15 cellular contexts compared by ENCODE assay signal in genomic region chr2:164205347-164205746, GRCh38.
DNase-seq lines count a peak whose midpoint lies in the region; TF ChIP-seq lines count a peak whose summit lies in the region.
"Had no signal": no experiment of that assay in that cellular context is flagged by ENCODE, and none has a peak within 500 bp of the region (broad histone marks: within the 10 kb centered on the region; RNA-seq: fewer than 3 reads in every experiment).

No MANE protein-coding gene starts in this region.

- H3K18ac ChIP-seq in mesenchymal stem cell (ENCODE audit: low read depth in 1 of 2, low read length in 2 of 2): no peak overlapping the region

- H3K36me3 ChIP-seq in BLaER1 (no peaks in the 10 kb centered on the region), brain microvascular endothelial cell (replicated peaks) (no peaks in the 10 kb centered on the region), mesenchymal stem cell (ENCODE audit: control insufficient read depth in 1 of 2, insufficient read depth in 2 of 2, low read depth in 1 of 2, low read length in 2 of 2) (no peaks in the 10 kb centered on the region), Caco-2 (ENCODE audit: control insufficient read depth, insufficient read depth, low read length) (no peaks in the 10 kb centered on the region), sigmoid colon (no peaks in the 10 kb centered on the region)

- H2BK15ac ChIP-seq in mesenchymal stem cell (ENCODE audit: low read depth, poor library complexity, severe bottlenecking): no peak overlapping the region

- DNase-seq in LHCN-M2 (ENCODE audit: low read depth) (peak; percentile 88), brain microvascular endothelial cell (peak; percentile 68), mesenchymal stem cell (peak; percentile 78), Caco-2 (no peak), sigmoid colon (no peak), 8988T (no peak), NCI-H69 (lab: John Stamatoyannopoulos, UW) (no peak)
- DNase-seq: anterior cingulate cortex; CD8-positive, alpha-beta T cell; NCI-H1417; NCI-H524; posterior cingulate gyrus; stimulated activated CD4-positive, alpha-beta T cell treated with anti-CD3 and anti-CD28 coated beads, Interleukin-4, amount 100 ng/mL, for 4 hours; stimulated activated naive CD8-positive, alpha-beta T cell treated with anti-CD3 and anti-CD28 coated beads, Interleukin-15, Interleukin-2, amounts not matched to agents 100 U/mL and 50 U/mL, for 24 hours had no signal

- H3K9me3 Mint-ChIP-seq in Caco-2 (ENCODE audit: unreplicated experiment): no peaks in the 10 kb centered on the region

- H4K8ac ChIP-seq in mesenchymal stem cell (ENCODE audit: low read length): no peak overlapping the region

- H3K4ac ChIP-seq in mesenchymal stem cell (ENCODE audit: low read depth in 1 of 2, low read length in 2 of 2): no peak overlapping the region

- no peak overlapping the region for H3K27ac Mint-ChIP-seq in Caco-2 (ENCODE audit: unreplicated experiment)
- H3K27ac Mint-ChIP-seq: CD8-positive, alpha-beta T cell had no signal

- no peak overlapping the region for H4K91ac ChIP-seq in mesenchymal stem cell (ENCODE audit: low read length)

- in situ Hi-C loops in brain microvascular endothelial cell (cut with HindIII; ENCODE audit: low pct_ligation_motif_present, low sequenced_read_pairs): no loop called here

- H3K14ac ChIP-seq in mesenchymal stem cell (ENCODE audit: low read length in 2 of 2): no peak overlapping the region

- peak overlapping the region; percentile 44 for H3K4me2 ChIP-seq in BLaER1
- H3K4me2 ChIP-seq in mesenchymal stem cell (ENCODE audit: low read length, poor library complexity, severe bottlenecking): no peak overlapping the region

- peaks cover 22% of the 10 kb centered on the region for H3K4me1 ChIP-seq in BLaER1
- no peaks in the 10 kb centered on the region for H3K4me1 ChIP-seq in mesenchymal stem cell (ENCODE audit: control insufficient read depth, insufficient read depth, low read depth, low read length)
- no peaks in the 10 kb centered on the region for H3K4me1 ChIP-seq in Caco-2
- H3K4me1 ChIP-seq in sigmoid colon: peaks cover 0 to 7% (median 2%) of the 10 kb centered on the region in 4 donors

- H3K4me3 Mint-ChIP-seq in Caco-2 (ENCODE audit: unreplicated experiment): no peak overlapping the region
- H3K4me3 Mint-ChIP-seq: CD8-positive, alpha-beta T cell had no signal

- H3K27ac ChIP-seq in BLaER1 (no peak overlapping the region), brain microvascular endothelial cell (peak overlapping the region; percentile 38), mesenchymal stem cell (ENCODE audit: low read length, poor library complexity, severe bottlenecking) (no peak overlapping the region), sigmoid colon (no peak overlapping the region)

- H2BK12ac ChIP-seq in mesenchymal stem cell (ENCODE audit: low read length in 2 of 2): no peak overlapping the region

- H3K4me3 ChIP-seq in BLaER1 (no peak overlapping the region), brain microvascular endothelial cell (ENCODE audit: low read depth, low read length) (no peak overlapping the region), mesenchymal stem cell (ENCODE audit: insufficient read depth in 1 of 2, low read depth in 1 of 2, low read length in 2 of 2) (no peak overlapping the region), Caco-2 (ENCODE audit: low read depth, low read length) (no peak overlapping the region), sigmoid colon (no peak overlapping the region)

- H2AFZ ChIP-seq in mesenchymal stem cell (ENCODE audit: low read depth, low read length): no peak overlapping the region

- no peak for TF ChIP-seq POLR2A in sigmoid colon (IDR thresholded peaks at IDR 0.05)

- BruUV-seq in Caco-2 (replicated peaks; lab: Mats Ljungman, UMichigan): no TSS peak

- no peak for TF ChIP-seq EP300 in sigmoid colon (IDR thresholded peaks at IDR 0.05)

- intact Hi-C loops in Caco-2 (cut with micrococcal nuclease; ENCODE audit: unreplicated experiment): no loop called here
- intact Hi-C loops in sigmoid colon (cut with DNase I): no loop called here

- no peak overlapping the region for H2BK5ac ChIP-seq in mesenchymal stem cell (ENCODE audit: low read depth, low read length, poor library complexity, severe bottlenecking)

- POLR2A ChIA-PET in Caco-2 (lab: Charles Lee): no interaction called here

- CTCF ChIA-PET in Caco-2 (lab: Charles Lee): no interaction called here

- H3K9ac ChIP-seq in BLaER1 (no peak overlapping the region), mesenchymal stem cell (ENCODE audit: low read length) (no peak overlapping the region)

- no peak overlapping the region for H2BK120ac ChIP-seq in mesenchymal stem cell (ENCODE audit: low read depth, low read length)

- no peaks in the 10 kb centered on the region for H3K36me3 Mint-ChIP-seq in Caco-2 (ENCODE audit: insufficient read depth, unreplicated experiment)
- H3K36me3 Mint-ChIP-seq: CD8-positive, alpha-beta T cell had no signal

- H2AK5ac ChIP-seq in mesenchymal stem cell (ENCODE audit: low read length, severe bottlenecking): no peak overlapping the region

- H3K9me3 ChIP-seq in BLaER1 (no peaks in the 10 kb centered on the region), mesenchymal stem cell (ENCODE audit: control insufficient read depth, low read length) (no peaks in the 10 kb centered on the region), Caco-2 (no peaks in the 10 kb centered on the region), sigmoid colon (no peaks in the 10 kb centered on the region)

- H4K20me1 ChIP-seq in BLaER1: no peaks in the 10 kb centered on the region

- H3K27me3 Mint-ChIP-seq in Caco-2 (ENCODE audit: insufficient read depth, unreplicated experiment): no peaks in the 10 kb centered on the region

- H3K4me1 Mint-ChIP-seq in Caco-2 (ENCODE audit: low read depth, unreplicated experiment): no peaks in the 10 kb centered on the region

- WGBS in mesenchymal stem cell: 11% methylated on average over 1 of the region's 1 CpG
- WGBS in sigmoid colon, 2 donors: 8 to 16% methylated on average over 1 of the region's 1 CpG

- H3K27me3 ChIP-seq in BLaER1 (no peaks in the 10 kb centered on the region), brain microvascular endothelial cell (replicated peaks) (no peaks in the 10 kb centered on the region), mesenchymal stem cell (ENCODE audit: control insufficient read depth in 1 of 2, insufficient read depth in 1 of 2, low read length in 2 of 2) (no peaks in the 10 kb centered on the region), Caco-2 (replicated peaks; ENCODE audit: control insufficient read depth, insufficient read depth, low read length) (no peaks in the 10 kb centered on the region), sigmoid colon (no peaks in the 10 kb centered on the region)

- no peaks in the 10 kb centered on the region for H3K79me1 ChIP-seq in mesenchymal stem cell (replicated peaks; ENCODE audit: low read length, poor library complexity, severe bottlenecking)

- TF ChIP-seq CTCF in brain microvascular endothelial cell (IDR thresholded peaks at IDR 0.05; ENCODE audit: low read depth, low read length, missing control alignments): no peak
- TF ChIP-seq CTCF in Caco-2 (IDR thresholded peaks at IDR 0.05; ENCODE audit: insufficient read depth in 1 of 2, low read depth in 1 of 2, low read length in 1 of 2, severe bottlenecking in 1 of 2, unreplicated experiment in 1 of 2): no peak
- TF ChIP-seq CTCF in sigmoid colon (IDR thresholded peaks at IDR 0.05): no peak

- H3K23ac ChIP-seq in mesenchymal stem cell (ENCODE audit: low read length in 2 of 2): no peak overlapping the region

Comparison
In these comparisons a context has a peak if more than half of its experiments do, and no peak if none do; other contexts are left out.
1. DNase-seq: peak in LHCN-M2 (single experiment), brain microvascular endothelial cell (single experiment) and mesenchymal stem cell (single experiment); none in Caco-2 (0 of 2), sigmoid colon (single experiment), 8988T (single experiment) and NCI-H69 (single experiment).